Comparison of ENCODE assay signal across 13 cellular contexts in genomic region chr9:24071736-24072135, GRCh38.
"Had no signal": no experiment of that assay in that cellular context is flagged by ENCODE, and none has a peak within 500 bp of the region (broad histone marks: within the 10 kb centered on the region; RNA-seq: fewer than 3 reads in every experiment).

No MANE protein-coding gene starts in this region.

- ATAC-seq: effector memory CD8-positive, alpha-beta T cell; stimulated activated naive CD8-positive, alpha-beta T cell treated with anti-CD3 and anti-CD28 coated beads, Interleukin-15, amount 100 ng/mL, for 72 hours had no signal

- DNase-seq: activated B cell treated with CpG ODN at 0.5 μM for 24 hours; activated CD4-positive, alpha-beta memory T cell treated with anti-CD3 and anti-CD28 coated beads for 36 hours; activated CD4-positive, alpha-beta T cell treated with anti-CD3 and anti-CD28 coated beads for 4 hours; activated T-cell treated with anti-CD3 and anti-CD28 coated beads for 4 hours; effector memory CD8-positive, alpha-beta T cell; foreskin melanocyte; left ventricle myocardium inferior; nephron progenitor cell; nucleus accumbens; stimulated activated CD4-positive, alpha-beta T cell treated with anti-CD3 and anti-CD28 coated beads, Interleukin-2, amount 100 ng/mL, for 24 hours; stimulated activated naive CD8-positive, alpha-beta T cell treated with anti-CD3 and anti-CD28 coated beads, Interleukin-15, amount 100 ng/mL, for 72 hours; T-helper 9 cell; transverse colon had no signal
